Comparison of ENCODE assay signal across 21 cellular contexts in genomic region chr5:147803941-147804717, GRCh38. TPM values are rescaled to one million over a fixed set of nuclear protein-coding genes. Genes with fewer than 3 reads are reported as not detected.
DNase-seq lines count a peak whose midpoint lies in the region; FAIRE-seq and TF ChIP-seq lines count a peak whose summit lies in the region.
"Had no signal": no experiment of that assay in that cellular context is flagged by ENCODE, and none has a peak within 500 bp of the region (broad histone marks: within the 10 kb centered on the region; RNA-seq: fewer than 3 reads in every experiment).

No MANE protein-coding gene starts in this region.

- peaks cover 0 to 2% (median 0%) of the 10 kb centered on the region in 3 donors for H3K27me3 Mint-ChIP-seq in CD14-positive monocyte (ENCODE audit: low read depth in 3 of 3)
- H3K27me3 Mint-ChIP-seq in dendritic cell treated with granulocyte-macrophage colony-stimulating factor and Interleukin-4, amounts not matched to agents 40 ng/mL and 50 ng/mL, for 4 days, result no peaks in the 10 kb centered on the region
- H3K27me3 Mint-ChIP-seq: progenitor cell of endocrine pancreas had no signal

- peak overlapping the region; percentile 83 for H2AFZ ChIP-seq in Karpas-422 (ENCODE audit: low read length)

- no peak for FAIRE-seq in GM12891 (lab: Jason Lieb, UNC)
- FAIRE-seq: islet of Langerhans had no signal

- no peaks in the 10 kb centered on the region for H3K9me2 ChIP-seq in Karpas-422 (replicated peaks; ENCODE audit: insufficient read depth, low read length)

- peak overlapping the region; percentile 79 to 95 (median 85) for H3K27ac Mint-ChIP-seq in CD14-positive monocyte
- peak overlapping the region; percentile 81 for H3K27ac Mint-ChIP-seq in dendritic cell treated with granulocyte-macrophage colony-stimulating factor and Interleukin-4, amounts not matched to agents 40 ng/mL and 50 ng/mL, for 4 days
- H3K27ac Mint-ChIP-seq: progenitor cell of endocrine pancreas had no signal

- no peak overlapping the region for H3K4me3 Mint-ChIP-seq in CD14-positive monocyte
- H3K4me3 Mint-ChIP-seq in dendritic cell treated with granulocyte-macrophage colony-stimulating factor and Interleukin-4, amounts not matched to agents 40 ng/mL and 50 ng/mL, for 4 days, result no peak overlapping the region

- TF ChIP-seq CTCF in CD14-positive monocyte (IDR thresholded peaks at IDR 0.05), result no peak
- TF ChIP-seq CTCF in neutrophil (IDR thresholded peaks at IDR 0.05), result no peak

- H3K36me3 ChIP-seq in Karpas-422 (ENCODE audit: insufficient read depth, low read length), result no peaks in the 10 kb centered on the region
- no peaks in the 10 kb centered on the region for H3K36me3 ChIP-seq in neutrophil
- H3K36me3 ChIP-seq: SJSA1, WERI-Rb-1 had no signal

- peaks cover 65% of the 10 kb centered on the region for H3K4me1 ChIP-seq in Karpas-422 (ENCODE audit: low read length)
- peaks cover 18 to 29% of the 10 kb centered on the region in 2 experiments for H3K4me1 ChIP-seq in neutrophil (ENCODE audit: control insufficient read depth in 1 of 2, insufficient read depth in 1 of 2, low read depth in 1 of 2, low read length in 1 of 2)
- H3K4me1 ChIP-seq: Caco-2, SJSA1 had no signal

- H3K27me3 ChIP-seq in Karpas-422 (ENCODE audit: low read length) (no peaks in the 10 kb centered on the region), neutrophil (no peaks in the 10 kb centered on the region)

- H3K9ac ChIP-seq in Karpas-422 (ENCODE audit: low read length), result peak overlapping the region; percentile 50

- no peaks in the 10 kb centered on the region for H3K79me2 ChIP-seq in Karpas-422 (ENCODE audit: low read length)

- H3K36me3 Mint-ChIP-seq in CD14-positive monocyte, result peaks cover 3 to 4% of the 10 kb centered on the region in 2 donors
- H3K36me3 Mint-ChIP-seq in dendritic cell treated with granulocyte-macrophage colony-stimulating factor and Interleukin-4, amounts not matched to agents 40 ng/mL and 50 ng/mL, for 4 days (ENCODE audit: low read depth), result no peaks in the 10 kb centered on the region
- H3K36me3 Mint-ChIP-seq: naive thymus-derived CD8-positive, alpha-beta T cell had no signal

- DNase-seq in CD14-positive monocyte (ENCODE audit: low spot score) (no peak), Karpas-422 (peak; percentile 78), GM12891 (ENCODE audit: insufficient read length, low spot score) (no peak), NCI-H774 (lab: John Stamatoyannopoulos, UW) (no peak), NOMO-1 treated with dmso at 0.1 percent for 144 hours (lab: John Stamatoyannopoulos, UW; ENCODE audit: unreplicated experiment) (no peak)
- DNase-seq: activated CD4-positive, alpha-beta T cell treated with anti-CD3 and anti-CD28 coated beads, Interleukin-2, amount 50 U/mL, for 4 hours; activated gamma-delta T cell treated with Interleukin-2 at 50 U/mL for 16 hours; Caco-2; mammary epithelial cell; naive thymus-derived CD8-positive, alpha-beta T cell; NCI-H2171; stimulated activated CD4-positive, alpha-beta T cell treated with anti-CD3 and anti-CD28 coated beads, Interleukin-2, amount 100 ng/mL, for 24 hours; stimulated activated naive CD4-positive, alpha-beta T cell; T-helper 2 cell; WERI-Rb-1 had no signal

- intact Hi-C loops in CD14-positive monocyte (cut with micrococcal nuclease), result loop anchor here in 1 of 2 donors (5.0 kb wide), 1 partner anchor 1243 kb away; no protein-coding TSS in a partner anchor
- intact Hi-C loops in dendritic cell treated with granulocyte-macrophage colony-stimulating factor and Interleukin-4, amounts not matched to agents 40 ng/mL and 50 ng/mL, for 4 days (cut with micrococcal nuclease), result loop anchor here (2.0 kb wide), 1 partner anchor 15 kb away; no protein-coding TSS in a partner anchor

- peak overlapping the region; percentile 88 for H3K27ac ChIP-seq in Karpas-422 (ENCODE audit: low read length)
- H3K27ac ChIP-seq in neutrophil, result peak overlapping the region; percentile 93
- H3K27ac ChIP-seq: SJSA1, WERI-Rb-1 had no signal

- no peaks in the 10 kb centered on the region for H4K20me1 ChIP-seq in Karpas-422 (ENCODE audit: insufficient read depth, low read depth, low read length)

- no peak for TF ChIP-seq POLR2A in GM12891 (IDR thresholded peaks at IDR 0.05; ENCODE audit: low read depth, low read length)

- H3K9me3 ChIP-seq in Karpas-422 (ENCODE audit: low read length) (no peaks in the 10 kb centered on the region), neutrophil (no peaks in the 10 kb centered on the region)
- H3K9me3 ChIP-seq: Caco-2, SJSA1 had no signal

- peaks cover 0 to 7% (median 4%) of the 10 kb centered on the region in 7 donors for H3K9me3 Mint-ChIP-seq in CD14-positive monocyte
- peaks cover 9% of the 10 kb centered on the region for H3K9me3 Mint-ChIP-seq in dendritic cell treated with granulocyte-macrophage colony-stimulating factor and Interleukin-4, amounts not matched to agents 40 ng/mL and 50 ng/mL, for 4 days
- H3K9me3 Mint-ChIP-seq: naive thymus-derived CD8-positive, alpha-beta T cell had no signal

- peaks cover 32% of the 10 kb centered on the region for H3K4me1 Mint-ChIP-seq in CD14-positive monocyte
- H3K4me1 Mint-ChIP-seq in dendritic cell treated with granulocyte-macrophage colony-stimulating factor and Interleukin-4, amounts not matched to agents 40 ng/mL and 50 ng/mL, for 4 days (ENCODE audit: low read depth), result peaks cover 28% of the 10 kb centered on the region

- H3K4me2 ChIP-seq in Karpas-422 (ENCODE audit: low read depth, low read length, poor library complexity, severe bottlenecking), result peak overlapping the region; percentile 56

- H3K4me3 ChIP-seq in Karpas-422 (ENCODE audit: low read length), result peak overlapping the region; percentile 29
- no peak overlapping the region for H3K4me3 ChIP-seq in neutrophil (ENCODE audit: low read depth in 1 of 2, low read length in 1 of 2)
- H3K4me3 ChIP-seq: SJSA1, skin epidermis had no signal

TF ChIP-seq in GM12891, 5 proteins besides CTCF, POLR2A, EP300 and RAD21:
- no peak for TF ChIP-seq POU2F2 (IDR thresholded peaks at IDR 0.05; ENCODE audit: low read depth, low read length)
- TF ChIP-seq TAF1 (IDR thresholded peaks at IDR 0.05; ENCODE audit: low read depth, low read length), result no peak
- no peak for TF ChIP-seq SPI1 (IDR thresholded peaks at IDR 0.05; ENCODE audit: low read depth, low read length)

RNA-seq across cellular contexts. Expression of gene JAKMIP2, which starts 21.6 kb away (rescaled TPM):
- under 1 TPM in 1 of 2 donors, not detected in 1; 0.02 TPM for polyA plus RNA-seq in CD14-positive monocyte
- 39.5 and 58.7 TPM in 2 replicates for total RNA-seq in Karpas-422 (2014; rRNA removed; shearing (Covaris generic); ENCODE audit: low replicate concordance)
- 0.19 TPM for polyA plus RNA-seq in GM12891 (2012; ENCODE audit: low read depth, missing spikeins)

RNA-seq across cellular contexts. Expression of gene SPINK1, which starts 27.3 kb away (rescaled TPM):
- polyA plus RNA-seq in CD14-positive monocyte, result not detected
- not detected in 2 replicates for total RNA-seq in Karpas-422 (2014; rRNA removed; shearing (Covaris generic); ENCODE audit: low replicate concordance)
- not detected for polyA plus RNA-seq in GM12891 (2012; ENCODE audit: low read depth, missing spikeins)
- total RNA-seq: mammary epithelial cell; naive thymus-derived CD8-positive, alpha-beta T cell; SJSA1 had no signal
- polyA plus RNA-seq: mammary epithelial cell; naive thymus-derived CD8-positive, alpha-beta T cell had no signal
